In genomic region chr1:226602186-226603029, GRCh38 we compare ENCODE assay signal across 12 cellular contexts. TPM values are rescaled to one million over a fixed set of nuclear protein-coding genes. Genes with fewer than 3 reads are reported as not detected.
DNase-seq lines count a peak whose midpoint lies in the region; ATAC-seq, FAIRE-seq and TF ChIP-seq lines count a peak whose summit lies in the region.
"Had no signal": no experiment of that assay in that cellular context is flagged by ENCODE, and none has a peak within 500 bp of the region (broad histone marks: within the 10 kb centered on the region; RNA-seq: fewer than 3 reads in every experiment).

No MANE protein-coding gene starts in this region.

- peak overlapping the region; percentile 11; the same call in 1 of the 2 replicates for H3K4me2 ChIP-seq in HepG2 (ENCODE audit: low read depth, low read length)
- H3K4me2 ChIP-seq: SK-N-SH had no signal

- no peak for TF ChIP-seq RAD21 in HepG2 (CRISPR knock-in tag; IDR thresholded peaks at IDR 0.05)

- peak overlapping the region in 1 of 2 donors; percentile 22 for H3K27ac Mint-ChIP-seq in activated naive CD4-positive, alpha-beta T cell treated with anti-CD3 and anti-CD28 coated beads, Interleukin-2, amount 50 U/mL, for 72 hours

- in situ Hi-C loops in HepG2 (cut with HindIII; ENCODE audit: extremely low pct_ligation_motif_present, low pct_unique_long_range_greater_than_20kb): loop anchor here (10.0 kb wide), 1 partner anchor 178 kb away; no protein-coding TSS in a partner anchor

- TF ChIP-seq POLR2A in HepG2 (IDR thresholded peaks at IDR 0.05; ENCODE audit: insufficient read depth in 1 of 2, low read depth in 2 of 2, low read length in 2 of 2) (no peak), suprapubic skin (IDR thresholded peaks at IDR 0.05) (no peak)

- H3K9me3 Mint-ChIP-seq in activated naive CD4-positive, alpha-beta T cell treated with anti-CD3 and anti-CD28 coated beads, Interleukin-2, amount 50 U/mL, for 72 hours: no peaks in the 10 kb centered on the region

- FAIRE-seq in HepG2 (lab: Jason Lieb, UNC): no peak
- FAIRE-seq: G401.6 had no signal

- no TSS peak for BruUV-seq in HepG2 (replicated peaks; lab: Mats Ljungman, UMichigan)

- ATAC-seq in HepG2 (no peak), GM21526 (IDR thresholded peaks at IDR 0.05; ENCODE audit: low FRiP score, unreplicated experiment) (no peak), GM21515 (IDR thresholded peaks at IDR 0.05; ENCODE audit: unreplicated experiment) (no peak)
- no peak for ATAC-seq in activated naive CD4-positive, alpha-beta T cell treated with anti-CD3 and anti-CD28 coated beads, Interleukin-2, amount 50 U/mL, for 72 hours

- CTCF ChIA-PET in HepG2 (lab: Yijun Ruan, JAX; ENCODE audit: low intra/inter-chr PET ratio, low total read pairs): no interaction called here

- peak overlapping the region; percentile 14 for H3K4me3 ChIP-seq in HFF-Myc (replicated peaks; ENCODE audit: low read depth, low read length)
- no peak overlapping the region for H3K4me3 ChIP-seq in duodenal mucosa (ENCODE audit: low read depth in 1 of 2, low read length in 2 of 2)
- H3K4me3 ChIP-seq in HepG2 (replicated peaks in 1 of 3; ENCODE audit: insufficient read depth in 1 of 3, low read depth in 2 of 3, low read length in 3 of 3): no peak overlapping the region
- peak overlapping the region; percentile 29 for H3K4me3 ChIP-seq in suprapubic skin

- H3K36me3 Mint-ChIP-seq in activated naive CD4-positive, alpha-beta T cell treated with anti-CD3 and anti-CD28 coated beads, Interleukin-2, amount 50 U/mL, for 72 hours: no peaks in the 10 kb centered on the region

- DNase-seq in HFF-Myc (ENCODE audit: extremely low read depth, low read depth): peak; percentile 87
- no peak for DNase-seq in HepG2 (ENCODE audit: low spot score)
- peak; percentile 89 for DNase-seq in suprapubic skin (ENCODE audit: low spot score in 2 of 2)
- no peak for DNase-seq in T-helper 2 cell
- DNase-seq in activated naive CD4-positive, alpha-beta T cell treated with anti-CD3 and anti-CD28 coated beads, Interleukin-2, amount 50 U/mL, for 72 hours (ENCODE audit: low spot score in 2 of 2): no peak
- DNase-seq: mesendoderm, NCI-H2081 treated with DMSO at 0.1 percent for 48 hours, SK-N-SH had no signal

- TF ChIP-seq CTCF in HFF-Myc (IDR thresholded peaks at IDR 0.05; ENCODE audit: low read depth, low read length, missing control alignments): no peak
- no peak for TF ChIP-seq CTCF in HepG2 (CRISPR knock-in tag; IDR thresholded peaks at IDR 0.05)
- no peak for TF ChIP-seq CTCF in suprapubic skin (IDR thresholded peaks at IDR 0.05)

- no peaks in the 10 kb centered on the region for H3K79me2 ChIP-seq in HepG2 (ENCODE audit: insufficient read depth, low read length)

- H3K36me3 ChIP-seq in duodenal mucosa (ENCODE audit: control insufficient read depth in 1 of 2, insufficient read depth in 2 of 2, low read length in 2 of 2) (no peaks in the 10 kb centered on the region), HepG2 (replicated peaks in 1 of 2; ENCODE audit: control insufficient read depth in 1 of 2, insufficient read depth in 2 of 2, low read length in 2 of 2) (no peaks in the 10 kb centered on the region), suprapubic skin (no peaks in the 10 kb centered on the region)

- WGBS in HepG2 (ENCODE audit: low lambda C conversion rate): 27% methylated on average over 9 of the region's 24 CpGs
- WGBS in suprapubic skin: 26% methylated on average over 16 of the region's 24 CpGs

- H3K27ac ChIP-seq in duodenal mucosa (ENCODE audit: low read depth, low read length) (peak overlapping the region; percentile 41), HepG2 (ENCODE audit: extremely low read length, insufficient read depth, low read length) (no peak overlapping the region), suprapubic skin (peak overlapping the region; percentile 87)

- peaks cover 6 to 11% of the 10 kb centered on the region in 2 donors for H3K4me1 ChIP-seq in duodenal mucosa (ENCODE audit: control insufficient read depth in 1 of 2, insufficient read depth in 2 of 2, low read length in 2 of 2)
- peaks cover 12% of the 10 kb centered on the region for H3K4me1 ChIP-seq in HepG2 (ENCODE audit: insufficient read depth, low read length)
- H3K4me1 ChIP-seq in suprapubic skin: peaks cover 43% of the 10 kb centered on the region

- H3K27me3 ChIP-seq in duodenal mucosa (ENCODE audit: control insufficient read depth in 1 of 2, insufficient read depth in 2 of 2, low read length in 2 of 2) (no peaks in the 10 kb centered on the region), HepG2 (ENCODE audit: control insufficient read depth in 1 of 2, insufficient read depth in 2 of 2, low read length in 2 of 2) (peaks cover 4 to 26% of the 10 kb centered on the region in 2 experiments; a peak in 4 of 5 replicates), suprapubic skin (no peaks in the 10 kb centered on the region)

- TF ChIP-seq EP300 in HepG2 (IDR thresholded peaks at IDR 0.05; ENCODE audit: low read depth in 2 of 2, low read length in 2 of 2) (no peak), HepG2 (CRISPR knock-in tag; IDR thresholded peaks at IDR 0.05; ENCODE audit: borderline replicate concordance) (no peak), suprapubic skin (IDR thresholded peaks at IDR 0.05) (no peak)

- no peak overlapping the region for H2AFZ ChIP-seq in HepG2 (ENCODE audit: low read length)

- no peaks in the 10 kb centered on the region for H4K20me1 ChIP-seq in HepG2 (ENCODE audit: insufficient read depth, low read length)

- POLR2A ChIA-PET in HepG2 (lab: Yijun Ruan, JAX): no interaction called here

- H3K9me3 ChIP-seq in duodenal mucosa (ENCODE audit: control insufficient read depth in 1 of 2, low read length in 2 of 2): no peaks in the 10 kb centered on the region
- no peaks in the 10 kb centered on the region for H3K9me3 ChIP-seq in HepG2 (ENCODE audit: low read length)
- no peaks in the 10 kb centered on the region for H3K9me3 ChIP-seq in suprapubic skin
- H3K9me3 ChIP-seq: SK-N-SH had no signal

- intact Hi-C loops in HepG2 (cut with micrococcal nuclease; ENCODE audit: unreplicated experiment): loop anchor here (10.0 kb wide), 1 partner anchor 178 kb away; no protein-coding TSS in a partner anchor

- H3K9ac ChIP-seq in duodenal mucosa (ENCODE audit: low read depth in 1 of 2, low read length in 2 of 2) (no peak overlapping the region), HepG2 (ENCODE audit: insufficient read depth, low read depth, low read length) (no peak overlapping the region)
- H3K9ac ChIP-seq: SK-N-SH had no signal

TF ChIP-seq in HepG2, 621 proteins besides CTCF, POLR2A, EP300 and RAD21 (continues in another document):
- TF ChIP-seq ZNF558 (CRISPR knock-in tag; IDR thresholded peaks at IDR 0.05; ENCODE audit: borderline replicate concordance) (no peak), MBD4 (IDR thresholded peaks at IDR 0.05; ENCODE audit: borderline replicate concordance, low read length) (no peak), ZNF432 (CRISPR knock-in tag; IDR thresholded peaks at IDR 0.05; ENCODE audit: borderline replicate concordance) (no peak), ZSCAN9 (CRISPR knock-in tag; IDR thresholded peaks at IDR 0.05; ENCODE audit: borderline replicate concordance) (no peak), ZFP36L2 (CRISPR knock-in tag; IDR thresholded peaks at IDR 0.05) (no peak), RARG (CRISPR knock-in tag; IDR thresholded peaks at IDR 0.05; ENCODE audit: low read depth) (no peak), PAX8 (CRISPR knock-in tag; IDR thresholded peaks at IDR 0.05; ENCODE audit: borderline replicate concordance) (no peak), KAT2B (IDR thresholded peaks at IDR 0.05; ENCODE audit: borderline replicate concordance, low read depth, low read length) (no peak), ZSCAN20 (CRISPR knock-in tag; IDR thresholded peaks at IDR 0.05; ENCODE audit: borderline replicate concordance) (no peak), NPAS2 (CRISPR knock-in tag; IDR thresholded peaks at IDR 0.05; ENCODE audit: borderline replicate concordance) (no peak)

RNA-seq across cellular contexts. Expression of gene STUM, which starts 53.8 kb away (rescaled TPM):
- not detected in 2 replicates for total RNA-seq in HepG2 (2016; rRNA removed; fragmentation: Illumina TruSeq; extraction: Trizol)
- total RNA-seq in HepG2 (2016; cell fraction: cytosol; rRNA removed; fragmentation: Illumina TruSeq; extraction: Trizol; ENCODE audit: low read depth): not detected in 2 replicates
- not detected in 2 replicates for total RNA-seq in HepG2 (2016; cell fraction: insoluble cytoplasmic fraction; rRNA removed; fragmentation: Illumina TruSeq; extraction: Trizol)
- total RNA-seq in HepG2 (2016; cell fraction: membrane; rRNA removed; fragmentation: Illumina TruSeq; extraction: Trizol): not detected in 2 replicates
- not detected in 2 replicates for total RNA-seq in HepG2 (2016; cell fraction: nucleus; rRNA removed; fragmentation: Illumina TruSeq; extraction: Trizol)
- polyA plus RNA-seq in HepG2 (2011; rRNA removed): not detected in 2 replicates
- not detected in 2 replicates for polyA plus RNA-seq in HepG2 (2011; cell fraction: cytosol; rRNA removed)
- polyA plus RNA-seq in HepG2 (2011; cell fraction: nucleus; rRNA removed): 0.02 TPM in 2 replicates
- polyA plus RNA-seq in HepG2 (2012): 0.01 TPM in 1 of 2 replicates, not detected in the other
- polyA plus RNA-seq in HepG2 (2016; cell fraction: cytosol; fragmentation: Illumina TruSeq; extraction: Trizol; ENCODE audit: low read depth): not detected in 2 replicates
- not detected in 2 replicates for polyA plus RNA-seq in HepG2 (2016; cell fraction: insoluble cytoplasmic fraction; fragmentation: Illumina TruSeq; extraction: Trizol; ENCODE audit: low read depth)
- not detected in 2 replicates for polyA plus RNA-seq in HepG2 (2016; cell fraction: membrane; fragmentation: Illumina TruSeq; extraction: Trizol; ENCODE audit: low read depth)
- polyA plus RNA-seq in HepG2 (2016; cell fraction: nucleus; fragmentation: Illumina TruSeq; extraction: Trizol; ENCODE audit: insufficient read depth, low read depth): not detected in 2 replicates
- not detected in 2 replicates for polyA minus RNA-seq in HepG2 (2011; rRNA and poly(A)+ RNA removed; ENCODE audit: low replicate concordance)
- not detected in 2 replicates for polyA minus RNA-seq in HepG2 (2011; cell fraction: cytosol; rRNA and poly(A)+ RNA removed)
- 0.13 TPM in 1 of 2 replicates, not detected in the other for polyA minus RNA-seq in HepG2 (2011; cell fraction: nucleus; rRNA and poly(A)+ RNA removed)
- 1 to 10 TPM; 1.6 to 5.9 (median 2.0) TPM for total RNA-seq in suprapubic skin
- not detected for total RNA-seq in activated naive CD4-positive, alpha-beta T cell treated with anti-CD3 and anti-CD28 coated beads, Interleukin-2, amount 50 U/mL, for 72 hours
- polyA plus RNA-seq: SK-N-SH had no signal

Comparison
In these comparisons a context has a peak if more than half of its experiments do, and no peak if none do; other contexts are left out.
1. DNase-seq: peak in HFF-Myc (single experiment) and suprapubic skin (2 of 2); none in HepG2 (single experiment), T-helper 2 cell (0 of 5) and activated naive CD4-positive, alpha-beta T cell treated with anti-CD3 and anti-CD28 coated beads, Interleukin-2, amount 50 U/mL, for 72 hours (0 of 2).
2. H3K4me3 ChIP-seq: peak in HFF-Myc (single experiment) and suprapubic skin (single experiment); none in duodenal mucosa (0 of 2) and HepG2 (0 of 3).